ENCODE assay signal across 1 cellular context in the genomic region with DNA sequence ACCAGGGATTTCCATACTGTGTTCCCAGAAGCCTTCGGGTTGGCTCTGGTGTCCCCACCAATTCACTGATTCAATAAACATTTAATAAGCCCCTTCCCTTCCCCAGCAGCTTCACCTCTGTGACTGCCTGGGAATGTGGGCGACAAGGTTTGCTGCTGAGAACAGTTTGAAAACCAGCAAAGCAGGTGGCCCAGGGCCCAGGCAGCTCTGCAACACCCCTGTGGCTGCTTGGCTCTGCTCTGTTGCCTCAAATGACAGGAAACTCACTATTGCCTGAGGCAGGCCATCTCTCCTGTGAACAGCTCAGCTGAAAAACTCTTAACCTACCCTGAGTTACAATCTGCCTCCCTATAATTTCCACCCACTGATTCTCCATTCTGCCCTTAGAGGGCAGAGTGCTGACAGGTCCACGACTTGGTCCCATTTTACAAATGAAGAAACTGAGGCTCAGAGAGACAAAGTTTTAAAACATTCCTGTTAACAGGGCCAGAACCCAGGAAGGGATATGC.
TF ChIP-seq lines count a peak whose summit lies in the region.

No MANE protein-coding gene starts in this region.

TF ChIP-seq in HEK293, 187 proteins besides CTCF, POLR2A, EP300 and RAD21 (continued from another document):
- TF ChIP-seq, protein P1, sequence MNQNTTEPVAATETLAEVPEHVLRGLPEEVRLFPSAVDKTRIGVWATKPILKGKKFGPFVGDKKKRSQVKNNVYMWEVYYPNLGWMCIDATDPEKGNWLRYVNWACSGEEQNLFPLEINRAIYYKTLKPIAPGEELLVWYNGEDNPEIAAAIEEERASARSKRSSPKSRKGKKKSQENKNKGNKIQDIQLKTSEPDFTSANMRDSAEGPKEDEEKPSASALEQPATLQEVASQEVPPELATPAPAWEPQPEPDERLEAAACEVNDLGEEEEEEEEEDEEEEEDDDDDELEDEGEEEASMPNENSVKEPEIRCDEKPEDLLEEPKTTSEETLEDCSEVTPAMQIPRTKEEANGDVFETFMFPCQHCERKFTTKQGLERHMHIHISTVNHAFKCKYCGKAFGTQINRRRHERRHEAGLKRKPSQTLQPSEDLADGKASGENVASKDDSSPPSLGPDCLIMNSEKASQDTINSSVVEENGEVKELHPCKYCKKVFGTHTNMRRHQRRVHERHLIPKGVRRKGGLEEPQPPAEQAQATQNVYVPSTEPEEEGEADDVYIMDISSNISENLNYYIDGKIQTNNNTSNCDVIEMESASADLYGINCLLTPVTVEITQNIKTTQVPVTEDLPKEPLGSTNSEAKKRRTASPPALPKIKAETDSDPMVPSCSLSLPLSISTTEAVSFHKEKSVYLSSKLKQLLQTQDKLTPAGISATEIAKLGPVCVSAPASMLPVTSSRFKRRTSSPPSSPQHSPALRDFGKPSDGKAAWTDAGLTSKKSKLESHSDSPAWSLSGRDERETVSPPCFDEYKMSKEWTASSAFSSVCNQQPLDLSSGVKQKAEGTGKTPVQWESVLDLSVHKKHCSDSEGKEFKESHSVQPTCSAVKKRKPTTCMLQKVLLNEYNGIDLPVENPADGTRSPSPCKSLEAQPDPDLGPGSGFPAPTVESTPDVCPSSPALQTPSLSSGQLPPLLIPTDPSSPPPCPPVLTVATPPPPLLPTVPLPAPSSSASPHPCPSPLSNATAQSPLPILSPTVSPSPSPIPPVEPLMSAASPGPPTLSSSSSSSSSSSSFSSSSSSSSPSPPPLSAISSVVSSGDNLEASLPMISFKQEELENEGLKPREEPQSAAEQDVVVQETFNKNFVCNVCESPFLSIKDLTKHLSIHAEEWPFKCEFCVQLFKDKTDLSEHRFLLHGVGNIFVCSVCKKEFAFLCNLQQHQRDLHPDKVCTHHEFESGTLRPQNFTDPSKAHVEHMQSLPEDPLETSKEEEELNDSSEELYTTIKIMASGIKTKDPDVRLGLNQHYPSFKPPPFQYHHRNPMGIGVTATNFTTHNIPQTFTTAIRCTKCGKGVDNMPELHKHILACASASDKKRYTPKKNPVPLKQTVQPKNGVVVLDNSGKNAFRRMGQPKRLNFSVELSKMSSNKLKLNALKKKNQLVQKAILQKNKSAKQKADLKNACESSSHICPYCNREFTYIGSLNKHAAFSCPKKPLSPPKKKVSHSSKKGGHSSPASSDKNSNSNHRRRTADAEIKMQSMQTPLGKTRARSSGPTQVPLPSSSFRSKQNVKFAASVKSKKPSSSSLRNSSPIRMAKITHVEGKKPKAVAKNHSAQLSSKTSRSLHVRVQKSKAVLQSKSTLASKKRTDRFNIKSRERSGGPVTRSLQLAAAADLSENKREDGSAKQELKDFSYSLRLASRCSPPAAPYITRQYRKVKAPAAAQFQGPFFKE (tag by site-specific recombination; IDR thresholded peaks at IDR 0.05; ENCODE audit: borderline replicate concordance), result no peak
- TF ChIP-seq ZFP69B (tag by site-specific recombination; IDR thresholded peaks at IDR 0.05), result no peak
- TF ChIP-seq ZNF121 (tag by site-specific recombination; IDR thresholded peaks at IDR 0.05), result no peak
- TF ChIP-seq ZNF302 (tag by site-specific recombination; IDR thresholded peaks at IDR 0.05; ENCODE audit: low read depth), result no peak
- TF ChIP-seq ZNF24 (tag by site-specific recombination; IDR thresholded peaks at IDR 0.05), result no peak
